ENCODE assay signal across 9 cellular contexts in the genomic region with DNA sequence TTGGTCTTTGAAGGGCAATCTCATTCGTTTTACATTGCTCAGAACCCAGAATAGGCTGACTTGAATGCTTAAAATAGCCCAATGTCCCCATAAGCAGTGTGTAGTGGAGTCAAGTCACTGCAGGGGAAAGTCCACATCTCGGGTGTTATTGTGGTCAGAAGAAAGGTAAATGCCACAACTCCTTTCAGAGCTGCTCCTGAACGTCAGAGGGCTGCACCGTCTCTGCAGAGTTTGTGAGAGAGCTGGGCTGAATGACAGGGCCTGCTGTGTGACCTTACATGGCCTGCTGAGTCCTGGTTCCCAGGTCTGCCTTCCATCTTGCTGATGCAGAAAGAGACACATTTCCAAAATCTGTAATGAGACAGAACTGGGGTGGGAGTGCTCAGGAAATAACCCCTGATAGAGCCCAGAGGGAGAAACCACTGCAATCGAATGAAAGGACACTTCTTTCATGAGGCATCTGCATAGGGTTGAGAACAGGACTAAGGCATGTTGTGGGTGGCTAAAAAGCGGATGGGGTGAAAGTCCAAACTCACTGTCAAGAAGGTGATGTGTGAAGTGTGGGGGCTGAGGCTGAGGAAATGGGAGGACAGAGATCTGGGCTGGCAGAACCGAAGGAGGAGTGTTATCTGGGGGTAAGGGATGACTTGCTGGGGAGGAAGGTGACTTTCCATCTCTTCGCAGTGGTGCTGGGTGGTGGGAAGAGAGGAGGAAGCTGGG. TPM values are rescaled to one million over a fixed set of nuclear protein-coding genes. Genes with fewer than 3 reads are reported as not detected.
DNase-seq lines count a peak whose midpoint lies in the region; ATAC-seq, FAIRE-seq and TF ChIP-seq lines count a peak whose summit lies in the region.
"Had no signal": no experiment of that assay in that cellular context is flagged by ENCODE, and none has a peak within 500 bp of the region (broad histone marks: within the 10 kb centered on the region; RNA-seq: fewer than 3 reads in every experiment).

No MANE protein-coding gene starts in this region.

- peak; percentile 85 for ATAC-seq in GM18909 (IDR thresholded peaks at IDR 0.05; ENCODE audit: poor library complexity, unreplicated experiment)
- ATAC-seq in GM21737 (IDR thresholded peaks at IDR 0.05; ENCODE audit: unreplicated experiment): peak; percentile 59
- ATAC-seq in HG03469 (IDR thresholded peaks at IDR 0.05; ENCODE audit: unreplicated experiment): peak; percentile 69

- no peaks in the 10 kb centered on the region for H3K9me3 Mint-ChIP-seq in nephron progenitor cell

- no peak for DNase-seq in nephron progenitor cell
- DNase-seq in tibial artery: no peak
- DNase-seq in kidney: no peak
- DNase-seq in frontal cortex (ENCODE audit: low spot score in 2 of 2): no peak
- DNase-seq: NCI-H1436 had no signal

- H3K36me3 ChIP-seq in tibial artery: no peaks in the 10 kb centered on the region
- no peaks in the 10 kb centered on the region for H3K36me3 ChIP-seq in kidney (ENCODE audit: control insufficient read depth in 1 of 2, insufficient read depth in 2 of 2, low read length in 2 of 2)

- H3K4me1 ChIP-seq in tibial artery (no peaks in the 10 kb centered on the region), kidney (ENCODE audit: control insufficient read depth in 1 of 2, insufficient read depth in 1 of 2, low read depth in 1 of 2, low read length in 2 of 2) (no peaks in the 10 kb centered on the region)

- FAIRE-seq in kidney (lab: Jason Lieb, UNC): no peak
- no peak for FAIRE-seq in frontal cortex (lab: Jason Lieb, UNC)

- H3K9me3 ChIP-seq in tibial artery: no peaks in the 10 kb centered on the region
- no peaks in the 10 kb centered on the region for H3K9me3 ChIP-seq in kidney (ENCODE audit: control insufficient read depth in 1 of 2, low read length in 2 of 2)

- H3K27me3 ChIP-seq in tibial artery: no peaks in the 10 kb centered on the region

- TF ChIP-seq CTCF in nephron progenitor cell (IDR thresholded peaks at IDR 0.05) (no peak), tibial artery (IDR thresholded peaks at IDR 0.05) (no peak), kidney (IDR thresholded peaks at IDR 0.05; ENCODE audit: borderline replicate concordance, extremely low read depth, insufficient read depth) (no peak)

- H3K27me3 Mint-ChIP-seq in nephron progenitor cell (ENCODE audit: low read depth, poor library complexity): peaks cover 3% of the 10 kb centered on the region

- no peak overlapping the region for H3K4me3 ChIP-seq in tibial artery
- no peak overlapping the region for H3K4me3 ChIP-seq in kidney (ENCODE audit: low read length in 2 of 2)

- no peaks in the 10 kb centered on the region for H3K36me3 Mint-ChIP-seq in nephron progenitor cell (ENCODE audit: low read depth)

- intact Hi-C loops in tibial artery (cut with DNase I; ENCODE audit: low total_unique reads): no loop called here
- intact Hi-C loops in kidney (cut with DNase I): no loop called here

- H3K4me1 Mint-ChIP-seq in nephron progenitor cell: peaks cover 20% of the 10 kb centered on the region

- peak overlapping the region; percentile 5 for H3K27ac Mint-ChIP-seq in nephron progenitor cell

- H3K27ac ChIP-seq in tibial artery (no peak overlapping the region), kidney (ENCODE audit: low read depth in 2 of 2, low read length in 2 of 2) (no peak overlapping the region)

- H3K4me3 Mint-ChIP-seq in nephron progenitor cell: no peak overlapping the region

- no peak overlapping the region for H3K9ac ChIP-seq in kidney (ENCODE audit: low read length in 2 of 2)

RNA-seq across cellular contexts. Expression of a gene that starts 33.8 kb away (rescaled TPM):
- total RNA-seq in kidney (1.6 TPM), frontal cortex (not detected)
- not detected for polyA plus RNA-seq in kidney (ENCODE audit: insufficient read depth, low read depth, low replicate concordance)
- total RNA-seq: glomerular endothelial cell had no signal
